In genomic region chr3:12438318-12438717, GRCh38 we compare ENCODE assay signal across 25 cellular contexts.
"Had no signal": no experiment of that assay in that cellular context is flagged by ENCODE, and none has a peak within 500 bp of the region (broad histone marks: within the 10 kb centered on the region; RNA-seq: fewer than 3 reads in every experiment).

No MANE protein-coding gene starts in this region.

- H3K9me3 Mint-ChIP-seq: activated CD4-positive, alpha-beta memory T cell treated with anti-CD3 and anti-CD28 coated beads, Interleukin-2, amount 10 ng/mL, durations not matched to agents 7 days and 5 days; activated CD4-positive, alpha-beta T cell treated with anti-CD3 and anti-CD28 coated beads, Interleukin-2, amount 10 ng/mL, durations not matched to agents 7 days and 5 days; activated naive CD4-positive, alpha-beta T cell treated with anti-CD3 and anti-CD28 coated beads, Interleukin-2, amount 10 ng/mL, durations not matched to agents 7 days and 5 days; activated naive CD8-positive, alpha-beta T cell treated with anti-CD3 and anti-CD28 coated beads for 36 hours; activated T-helper 17 cell treated with anti-CD3 and anti-CD28 coated beads, Interleukin-2, amount 50 U/mL, for 72 hours; T-cell had no signal

- H3K36me3 Mint-ChIP-seq: activated naive CD4-positive, alpha-beta T cell treated with anti-CD3 and anti-CD28 coated beads, Interleukin-2, amount 10 ng/mL, durations not matched to agents 7 days and 5 days; activated naive CD8-positive, alpha-beta T cell treated with anti-CD3 and anti-CD28 coated beads for 36 hours; T-cell had no signal

- H3K4me1 Mint-ChIP-seq: activated CD4-positive, alpha-beta memory T cell treated with anti-CD3 and anti-CD28 coated beads, Interleukin-2, amount 10 ng/mL, durations not matched to agents 7 days and 5 days; activated CD4-positive, alpha-beta T cell treated with anti-CD3 and anti-CD28 coated beads, Interleukin-2, amount 10 ng/mL, durations not matched to agents 7 days and 5 days; activated naive CD4-positive, alpha-beta T cell treated with anti-CD3 and anti-CD28 coated beads, Interleukin-2, amount 10 ng/mL, durations not matched to agents 7 days and 5 days; activated naive CD8-positive, alpha-beta T cell treated with anti-CD3 and anti-CD28 coated beads for 36 hours; activated T-helper 17 cell treated with anti-CD3 and anti-CD28 coated beads, Interleukin-2, amount 50 U/mL, for 72 hours; T-cell had no signal

- H3K27ac Mint-ChIP-seq: activated CD4-positive, alpha-beta memory T cell treated with anti-CD3 and anti-CD28 coated beads, Interleukin-2, amount 10 ng/mL, durations not matched to agents 7 days and 5 days; activated CD4-positive, alpha-beta T cell treated with anti-CD3 and anti-CD28 coated beads, Interleukin-2, amount 10 ng/mL, durations not matched to agents 7 days and 5 days; activated naive CD4-positive, alpha-beta T cell treated with anti-CD3 and anti-CD28 coated beads, Interleukin-2, amount 10 ng/mL, durations not matched to agents 7 days and 5 days; activated naive CD8-positive, alpha-beta T cell treated with anti-CD3 and anti-CD28 coated beads for 36 hours; activated T-helper 17 cell treated with anti-CD3 and anti-CD28 coated beads, Interleukin-2, amount 50 U/mL, for 72 hours; T-cell had no signal

- ATAC-seq: activated T-helper 17 cell treated with anti-CD3 and anti-CD28 coated beads, Interleukin-2, amount 50 U/mL, for 72 hours; Right ventricle myocardium inferior; T-cell had no signal

- H3K4me1 ChIP-seq: adrenal gland had no signal

- H3K4me3 Mint-ChIP-seq: activated CD4-positive, alpha-beta memory T cell treated with anti-CD3 and anti-CD28 coated beads, Interleukin-2, amount 10 ng/mL, durations not matched to agents 7 days and 5 days; activated CD4-positive, alpha-beta T cell treated with anti-CD3 and anti-CD28 coated beads, Interleukin-2, amount 10 ng/mL, durations not matched to agents 7 days and 5 days; activated naive CD4-positive, alpha-beta T cell treated with anti-CD3 and anti-CD28 coated beads, Interleukin-2, amount 10 ng/mL, durations not matched to agents 7 days and 5 days; activated naive CD8-positive, alpha-beta T cell treated with anti-CD3 and anti-CD28 coated beads for 36 hours; activated T-helper 17 cell treated with anti-CD3 and anti-CD28 coated beads, Interleukin-2, amount 50 U/mL, for 72 hours; T-cell had no signal

- DNase-seq: activated CD4-positive, alpha-beta memory T cell treated with anti-CD3 and anti-CD28 coated beads, Interleukin-2, amount 10 ng/mL, durations not matched to agents 7 days and 5 days; activated CD4-positive, alpha-beta T cell treated with anti-CD3 and anti-CD28 coated beads, Interleukin-2, amount 10 ng/mL, durations not matched to agents 7 days and 5 days; activated CD4-positive, CD25-positive, alpha-beta regulatory T cell; activated gamma-delta T cell treated with Interleukin-2 at 50 U/mL for 16 hours; activated naive CD4-positive, alpha-beta T cell treated with anti-CD3 and anti-CD28 coated beads, Interleukin-2, amount 10 ng/mL, durations not matched to agents 7 days and 5 days; activated naive CD8-positive, alpha-beta T cell treated with anti-CD3 and anti-CD28 coated beads for 36 hours; activated T-cell treated with anti-CD3 and anti-CD28 coated beads for 4 hours; activated T-cell treated with anti-CD3 and anti-CD28 coated beads, Interleukin-2, amount 50 U/mL, for 48 hours; adrenal gland; anterior cingulate cortex; NCI-H1105 treated with DMSO at 0.1 percent for 48 hours; NCI-H1436 treated with DMSO at 0.1 percent for 48 hours; NCI-H187; NCI-H2081; NCI-H510A treated with DMSO at 0.1 percent for 48 hours; NCI-H69; NK-92 treated with Interleukin-12 subunit alpha and Interleukin-12 subunit beta, amount 100 ng/mL, for 24 hours; OCI-M1; RPMI8226; T-cell; T-helper 2 cell had no signal

- H3K9me3 ChIP-seq: adrenal gland had no signal

- H3K27me3 ChIP-seq: adrenal gland had no signal

- H3K4me3 ChIP-seq: adrenal gland, SK-N-MC had no signal

- H3K27ac ChIP-seq: adrenal gland, SK-N-MC, VCaP had no signal

- H3K36me3 ChIP-seq: adrenal gland had no signal
